In the genomic region with DNA sequence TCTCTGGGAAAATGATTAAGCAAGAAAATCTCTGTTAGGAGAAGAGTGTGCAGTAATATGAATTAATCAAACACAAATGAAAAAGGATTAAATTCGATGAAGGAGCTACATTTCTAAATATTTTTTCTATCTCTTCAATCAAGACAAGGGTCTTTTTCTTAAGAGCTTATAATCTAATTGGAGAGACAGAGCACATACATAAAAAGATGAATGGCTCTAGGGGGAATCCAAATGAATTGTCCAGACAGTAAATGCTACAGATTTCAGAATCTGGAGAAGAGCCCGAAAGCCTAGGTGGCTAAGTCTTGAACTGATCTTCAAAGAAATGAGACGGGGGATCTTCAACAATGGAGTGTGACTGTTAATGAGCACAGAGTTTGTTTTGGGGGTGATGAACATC, we compare ENCODE assay signal across 30 cellular contexts.
"Had no signal": no experiment of that assay in that cellular context is flagged by ENCODE, and none has a peak within 500 bp of the region (broad histone marks: within the 10 kb centered on the region; RNA-seq: fewer than 3 reads in every experiment).

No MANE protein-coding gene starts in this region.

- ATAC-seq: activated naive CD4-positive, alpha-beta T cell treated with anti-CD3 and anti-CD28 coated beads, Interleukin-2, amount 50 U/mL, for 72 hours; activated naive CD8-positive, alpha-beta T cell treated with anti-CD3 and anti-CD28 coated beads, Interleukin-2, amount 50 U/mL, for 24 hours; activated T-cell treated with anti-CD3 and anti-CD28 coated beads, Interleukin-2, amount 50 U/mL, for 4 hours; activated T-cell treated with anti-CD3 and anti-CD28 coated beads, Interleukin-2, amount 50 U/mL, for 72 hours; activated T-helper 17 cell treated with anti-CD3 and anti-CD28 coated beads, Interleukin-2, amount 50 U/mL, for 72 hours; body of pancreas had no signal

- H3K27ac ChIP-seq: adrenal gland, ascending aorta, body of pancreas, brain microvascular endothelial cell, breast epithelium, cardiac muscle cell had no signal

- H3K36me3 ChIP-seq: adrenal gland, ascending aorta, brain microvascular endothelial cell, breast epithelium, cardiac muscle cell had no signal

- H3K9me3 ChIP-seq: adrenal gland, ascending aorta, body of pancreas, breast epithelium had no signal

- DNase-seq: activated effector memory CD4-positive, alpha-beta T cell treated with anti-CD3 and anti-CD28 coated beads, Interleukin-2, amount 50 U/mL, for 16 hours; activated effector memory CD4-positive, alpha-beta T cell treated with Interleukin-2 at 50 U/mL for 16 hours; activated gamma-delta T cell; activated gamma-delta T cell treated with Interleukin-2 at 50 U/mL for 16 hours; activated naive CD4-positive, alpha-beta T cell; activated naive CD4-positive, alpha-beta T cell treated with anti-CD3 and anti-CD28 coated beads for 36 hours; activated naive CD4-positive, alpha-beta T cell treated with anti-CD3 and anti-CD28 coated beads, Interleukin-2, amount 10 ng/mL, durations not matched to agents 7 days and 5 days; activated naive CD4-positive, alpha-beta T cell treated with anti-CD3 and anti-CD28 coated beads, Interleukin-2, amount 50 U/mL, for 16 hours; activated naive CD4-positive, alpha-beta T cell treated with Interleukin-2 at 50 U/mL for 16 hours; activated naive CD8-positive, alpha-beta T cell treated with anti-CD3 and anti-CD28 coated beads for 36 hours; activated naive CD8-positive, alpha-beta T cell treated with anti-CD3 and anti-CD28 coated beads, Interleukin-2, amount 10 ng/mL, durations not matched to agents 7 days and 5 days; activated naive CD8-positive, alpha-beta T cell treated with anti-CD3 and anti-CD28 coated beads, Interleukin-2, amount 50 U/mL, for 24 hours; activated T-cell treated with anti-CD3 and anti-CD28 coated beads, Interleukin-2, amount 50 U/mL, for 4 hours; activated T-cell treated with anti-CD3 and anti-CD28 coated beads, Interleukin-2, amount 50 U/mL, for 48 hours; activated T-cell treated with anti-CD3 and anti-CD28 coated beads, Interleukin-2, amount 50 U/mL, for 72 hours; adrenal gland; amniotic stem cell; amygdala; anterior cingulate cortex; aorta; body of pancreas; brain microvascular endothelial cell; caudate nucleus; central memory CD4-positive, alpha-beta T cell; cerebellar nuclear complex had no signal

- H3K4me1 ChIP-seq: adrenal gland, ascending aorta, body of pancreas, breast epithelium had no signal

- H3K4me3 ChIP-seq: adrenal gland, ascending aorta, body of pancreas, breast epithelium, cardiac muscle cell had no signal

- H3K27me3 ChIP-seq: adrenal gland, ascending aorta, body of pancreas, brain microvascular endothelial cell, breast epithelium, cardiac muscle cell had no signal
